ENCODE assay signal across 28 cellular contexts in genomic region chr3:10391391-10391790, GRCh38.
DNase-seq lines count a peak whose midpoint lies in the region; ATAC-seq and TF ChIP-seq lines count a peak whose summit lies in the region.
"Had no signal": no experiment of that assay in that cellular context is flagged by ENCODE, and none has a peak within 500 bp of the region (broad histone marks: within the 10 kb centered on the region; RNA-seq: fewer than 3 reads in every experiment).

No MANE protein-coding gene starts in this region.

- H3K23ac ChIP-seq in mesendoderm (ENCODE audit: low read length), result no peak overlapping the region

- peak overlapping the region; percentile 90 for H3K27ac ChIP-seq in BLaER1
- H3K27ac ChIP-seq in DOHH2 (ENCODE audit: low read depth, low read length), result no peak overlapping the region
- H3K27ac ChIP-seq in mesendoderm (ENCODE audit: low read depth, low read length), result no peak overlapping the region
- no peak overlapping the region for H3K27ac ChIP-seq in lower lobe of right lung
- H3K27ac ChIP-seq: colonic mucosa, esophagus squamous epithelium, hepatocyte, KMS-11, left ventricle myocardium inferior, thyroid gland had no signal

- WGBS in mesendoderm (ENCODE audit: extremely low coverage, insufficient coverage, low lambda C conversion rate), result no CpG with 5 or more reads among the region's 9 CpGs

- H3K18ac ChIP-seq in mesendoderm (ENCODE audit: low read length), result no peak overlapping the region

- H3K9me3 ChIP-seq in BLaER1 (no peaks in the 10 kb centered on the region), DOHH2 (ENCODE audit: control insufficient read depth, insufficient read depth, low read length) (no peaks in the 10 kb centered on the region), lower lobe of right lung (peaks cover 12% of the 10 kb centered on the region)
- H3K9me3 ChIP-seq: colonic mucosa, thyroid gland had no signal

- no peak overlapping the region for H2BK120ac ChIP-seq in mesendoderm (ENCODE audit: low read depth, low read length)

- intact Hi-C loops in lower lobe of right lung (cut with DNase I), result no loop called here

- POLR2A ChIA-PET in T-cell (lab: Charles Lee), result interaction anchor here in 1 of 2 donors (0.6 kb wide), 1 partner anchor 102 kb away, joined by 4 read pairs; no protein-coding TSS in a partner anchor

- TF ChIP-seq CTCF in DOHH2 (IDR thresholded peaks at IDR 0.05; ENCODE audit: low read depth, low read length, poor library complexity, severe bottlenecking) (no peak), lower lobe of right lung (IDR thresholded peaks at IDR 0.05) (no peak)

- H3K4me2 ChIP-seq in BLaER1 (peak overlapping the region; percentile 97), DOHH2 (ENCODE audit: low read length) (peak overlapping the region; percentile 79; the same call in 1 of the 2 replicates), mesendoderm (ENCODE audit: low read length) (no peak overlapping the region)
- H3K4me2 ChIP-seq: hepatocyte, KMS-11 had no signal

- H3K36me3 Mint-ChIP-seq in T-cell, result no peaks in the 10 kb centered on the region
- H3K36me3 Mint-ChIP-seq: CD4-positive, alpha-beta memory T cell had no signal

- peak overlapping the region; percentile 74 for H3K9ac ChIP-seq in BLaER1
- H3K9ac ChIP-seq in mesendoderm (ENCODE audit: low read length), result no peak overlapping the region
- H3K9ac ChIP-seq: KMS-11 had no signal

- H4K20me1 ChIP-seq in BLaER1 (no peaks in the 10 kb centered on the region), DOHH2 (ENCODE audit: control insufficient read depth, insufficient read depth, low read depth, low read length) (no peaks in the 10 kb centered on the region)

- CTCF ChIA-PET in T-cell (lab: Charles Lee), result no interaction called here

- no peak overlapping the region for H2BK5ac ChIP-seq in mesendoderm (ENCODE audit: low read length)

- no peak overlapping the region for H2AK5ac ChIP-seq in mesendoderm (ENCODE audit: low read length)

- H3K27ac Mint-ChIP-seq in T-cell, result peak overlapping the region; percentile 76 to 84
- H3K27ac Mint-ChIP-seq: activated CD8-positive, alpha-beta T cell treated with anti-CD3 and anti-CD28 coated beads, Interleukin-2, amount 10 ng/mL, durations not matched to agents 7 days and 5 days had no signal

- no peaks in the 10 kb centered on the region for H3K9me2 ChIP-seq in DOHH2 (replicated peaks; ENCODE audit: control insufficient read depth, low read length)

- H3K79me1 ChIP-seq in mesendoderm (ENCODE audit: low read length), result no peaks in the 10 kb centered on the region

- no peak overlapping the region for H4K5ac ChIP-seq in mesendoderm (ENCODE audit: low read length)

- no peaks in the 10 kb centered on the region for H3K27me3 ChIP-seq in BLaER1
- no peaks in the 10 kb centered on the region for H3K27me3 ChIP-seq in DOHH2 (ENCODE audit: control insufficient read depth, low read length)
- no peaks in the 10 kb centered on the region for H3K27me3 ChIP-seq in mesendoderm (ENCODE audit: insufficient read depth, low read length, poor library complexity)
- no peaks in the 10 kb centered on the region for H3K27me3 ChIP-seq in lower lobe of right lung (ENCODE audit: low read depth)
- H3K27me3 ChIP-seq: colonic mucosa, esophagus squamous epithelium, hepatocyte, thyroid gland had no signal

- H3K9me3 Mint-ChIP-seq in T-cell, result no peaks in the 10 kb centered on the region
- H3K9me3 Mint-ChIP-seq: CD4-positive, alpha-beta memory T cell; endodermal cell had no signal

- 0 out of 2 replicates have a peak overlapping the region, but pooled peaks have one; percentile 53 for H3K4me3 ChIP-seq in BLaER1
- no peak overlapping the region for H3K4me3 ChIP-seq in DOHH2 (ENCODE audit: low read length)
- H3K4me3 ChIP-seq in mesendoderm (ENCODE audit: low read length), result no peak overlapping the region
- no peak overlapping the region for H3K4me3 ChIP-seq in lower lobe of right lung
- H3K4me3 ChIP-seq: colonic mucosa, esophagus squamous epithelium, hepatocyte, left ventricle myocardium inferior, thyroid gland had no signal

- peaks cover 53 to 76% (median 56%) of the 10 kb centered on the region in 3 donors for H3K4me1 Mint-ChIP-seq in T-cell
- H3K4me1 Mint-ChIP-seq: brain had no signal

- H3K36me3 ChIP-seq in BLaER1 (peaks cover 26% of the 10 kb centered on the region), DOHH2 (ENCODE audit: control insufficient read depth, low read length) (peaks cover 8% of the 10 kb centered on the region), mesendoderm (ENCODE audit: control insufficient read depth, insufficient read depth, low read length) (no peaks in the 10 kb centered on the region), lower lobe of right lung (no peaks in the 10 kb centered on the region)
- H3K36me3 ChIP-seq: colonic mucosa, esophagus squamous epithelium, left ventricle myocardium inferior, thyroid gland had no signal

- DNase-seq in T-cell, result peak in 1 of 34 experiments; percentile 21
- peak; percentile 74 for DNase-seq in mesendoderm
- DNase-seq in stimulated activated CD4-positive, alpha-beta T cell treated with anti-CD3 and anti-CD28 coated beads, Interleukin-15, amount 100 ng/mL, for 24 hours, result no peak
- no peak for DNase-seq in DMS153 (lab: John Stamatoyannopoulos, UW)
- no peak for DNase-seq in lower lobe of right lung
- no peak for DNase-seq in NCI-H748 (lab: John Stamatoyannopoulos, UW; ENCODE audit: unreplicated experiment)
- DNase-seq: activated CD4-positive, CD25-positive, alpha-beta regulatory T cell treated with anti-CD3 and anti-CD28 coated beads, Interleukin-2, amount 50 U/mL, for 72 hours; activated CD8-positive, alpha-beta T cell treated with anti-CD3 and anti-CD28 coated beads, Interleukin-2, amount 10 ng/mL, durations not matched to agents 7 days and 5 days; activated effector memory CD4-positive, alpha-beta T cell treated with anti-CD3 and anti-CD28 coated beads, Interleukin-2, amount 50 U/mL, for 16 hours; activated T-cell treated with anti-CD3 and anti-CD28 coated beads for 4 hours; CD4-positive, alpha-beta memory T cell; colonic mucosa; DMS 273 treated with DMSO at 0.1 percent for 48 hours; endodermal cell; esophagus squamous epithelium; GDM1; left ventricle myocardium inferior; NCI-H1694 treated with DMSO at 0.1 percent for 48 hours; NCI-H774; stimulated activated naive CD8-positive, alpha-beta T cell treated with anti-CD3 and anti-CD28 coated beads, Interleukin-15, amount 100 ng/mL, for 72 hours; thyroid gland had no signal

- H3K4ac ChIP-seq in mesendoderm (ENCODE audit: low read depth, low read length), result no peak overlapping the region

- H3K4me3 Mint-ChIP-seq in T-cell, result no peak overlapping the region
- H3K4me3 Mint-ChIP-seq: activated CD8-positive, alpha-beta T cell treated with anti-CD3 and anti-CD28 coated beads, Interleukin-2, amount 10 ng/mL, durations not matched to agents 7 days and 5 days; brain; endodermal cell; stimulated activated naive CD8-positive, alpha-beta T cell treated with anti-CD3 and anti-CD28 coated beads, Interleukin-15, amount 100 ng/mL, for 72 hours had no signal

- no peak overlapping the region for H4K8ac ChIP-seq in mesendoderm (ENCODE audit: low read depth, low read length)

- H3K56ac ChIP-seq in mesendoderm (ENCODE audit: low read length), result no peak overlapping the region

- ATAC-seq in T-cell (replicated peaks in 1 of 4) (peak in 3 of 4 experiments; percentile 30 to 47 (median 30)), lower lobe of right lung (no peak)
- ATAC-seq: activated CD8-positive, alpha-beta T cell treated with anti-CD3 and anti-CD28 coated beads, Interleukin-2, amount 10 ng/mL, durations not matched to agents 7 days and 5 days; sciatic nerve; SK-N-SH treated with all-trans-retinoic acid at 6 μM for 48 hours; stimulated activated naive CD8-positive, alpha-beta T cell treated with anti-CD3 and anti-CD28 coated beads, Interleukin-15, amount 100 ng/mL, for 72 hours had no signal

- peaks cover 0 to 3% of the 10 kb centered on the region in 2 donors for H3K27me3 Mint-ChIP-seq in T-cell
- H3K27me3 Mint-ChIP-seq: brain; CD4-positive, alpha-beta memory T cell had no signal

- peaks cover 100% of the 10 kb centered on the region for H3K4me1 ChIP-seq in BLaER1
- H3K4me1 ChIP-seq in DOHH2 (ENCODE audit: control insufficient read depth, low read length), result peaks cover 71% of the 10 kb centered on the region
- peaks cover 4% of the 10 kb centered on the region for H3K4me1 ChIP-seq in mesendoderm (ENCODE audit: control insufficient read depth, low read depth, low read length)
- no peaks in the 10 kb centered on the region for H3K4me1 ChIP-seq in lower lobe of right lung
- H3K4me1 ChIP-seq: colonic mucosa, esophagus squamous epithelium, left ventricle myocardium inferior, thyroid gland had no signal

- no peak overlapping the region for H2BK15ac ChIP-seq in mesendoderm (replicated peaks; ENCODE audit: low read depth)

- H3F3A ChIP-seq in DOHH2 (ENCODE audit: control insufficient read depth, insufficient read depth), result 0 out of 2 replicates have a peak, but pooled peaks cover 9% of the 10 kb centered on the region

- H3K79me2 ChIP-seq in DOHH2 (ENCODE audit: control insufficient read depth, low read length) (no peaks in the 10 kb centered on the region), mesendoderm (ENCODE audit: control insufficient read depth, insufficient read depth, low read length) (no peaks in the 10 kb centered on the region)
- H3K79me2 ChIP-seq: hepatocyte had no signal

Comparison
In these comparisons a context has a peak if more than half of its experiments do, and no peak if none do; other contexts are left out.
1. ATAC-seq: peak in T-cell (3 of 4); none in lower lobe of right lung (0 of 2).